Comparison of ENCODE assay signal across 1 cellular context in the genomic region with DNA sequence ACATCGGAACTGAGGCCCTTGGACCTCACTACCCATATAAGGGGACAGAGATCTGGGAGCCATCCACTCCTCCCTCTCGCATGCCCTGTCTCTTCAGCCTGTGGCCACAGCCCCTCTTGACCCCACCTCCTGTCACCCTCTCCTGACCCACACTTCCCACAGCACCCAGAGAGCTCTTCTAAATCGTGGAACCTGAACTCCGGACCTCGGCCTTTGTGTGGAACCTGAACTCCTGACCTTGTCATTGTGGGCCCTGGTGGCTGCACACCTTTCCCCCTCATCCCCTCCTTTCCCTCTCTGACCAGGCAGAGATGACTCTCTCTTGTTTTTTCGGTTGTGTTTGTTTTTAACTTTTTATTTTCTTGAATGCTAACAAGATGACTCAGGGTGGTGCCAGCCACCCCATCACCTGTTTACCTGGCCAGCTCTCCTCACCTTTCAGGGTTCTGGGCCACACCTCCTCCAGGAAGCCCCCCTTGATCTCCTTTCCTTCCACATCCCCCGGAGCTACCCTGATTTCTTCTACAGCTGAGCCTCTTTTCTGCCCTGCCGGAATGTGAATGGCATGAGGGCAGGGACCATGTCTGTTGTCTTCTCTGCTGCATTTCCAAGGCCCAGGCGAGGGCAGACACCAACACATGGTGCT.
TF ChIP-seq lines count a peak whose summit lies in the region.

No MANE protein-coding gene starts in this region.

TF ChIP-seq in HepG2, 621 proteins besides CTCF, POLR2A, EP300 and RAD21:
- TF ChIP-seq HNF4A (CRISPR knock-in tag; IDR thresholded peaks at IDR 0.05) (peak; percentile 23; the same call in 1 of the 2 replicates), NR2F6 (IDR thresholded peaks at IDR 0.05) (peak; percentile 12; the same call in 1 of the 2 replicates), NR2F6 (CRISPR knock-in tag; IDR thresholded peaks at IDR 0.05) (no peak), ZNF143 (CRISPR knock-in tag; IDR thresholded peaks at IDR 0.05) (no peak)
